ENCODE assay signal across 8 cellular contexts in genomic region chr14:67704484-67705089, GRCh38. TPM values are rescaled to one million over a fixed set of nuclear protein-coding genes. Genes with fewer than 3 reads are reported as not detected.
DNase-seq lines count a peak whose midpoint lies in the region; ATAC-seq, FAIRE-seq and TF ChIP-seq lines count a peak whose summit lies in the region.

No MANE protein-coding gene starts in this region.

- H4K8ac ChIP-seq in mesenchymal stem cell (ENCODE audit: low read length), result no peak overlapping the region

- FAIRE-seq in GM12891 (lab: Jason Lieb, UNC), result peak; percentile 94

- no peaks in the 10 kb centered on the region for H3K27me3 ChIP-seq in endodermal cell (ENCODE audit: control insufficient read depth, insufficient read depth, low read length, poor library complexity, severe bottlenecking)
- no peaks in the 10 kb centered on the region for H3K27me3 ChIP-seq in mesenchymal stem cell (ENCODE audit: control insufficient read depth in 1 of 2, insufficient read depth in 1 of 2, low read length in 2 of 2)

- H3K4me1 ChIP-seq in endodermal cell (ENCODE audit: control insufficient read depth, insufficient read depth, low read length) (no peaks in the 10 kb centered on the region), mesenchymal stem cell (ENCODE audit: control insufficient read depth, insufficient read depth, low read depth, low read length) (no peaks in the 10 kb centered on the region)

- H3K79me1 ChIP-seq in mesenchymal stem cell (replicated peaks; ENCODE audit: low read length, poor library complexity, severe bottlenecking), result no peaks in the 10 kb centered on the region

- ATAC-seq in GM21367 (IDR thresholded peaks at IDR 0.05; ENCODE audit: unreplicated experiment) (no peak), HG02885 (IDR thresholded peaks at IDR 0.05; ENCODE audit: poor library complexity, unreplicated experiment) (no peak)

- H3K27ac Mint-ChIP-seq in endodermal cell, result no peak overlapping the region

- DNase-seq in AG20443 (ENCODE audit: low spot score), result peak; percentile 73
- no peak for DNase-seq in GM12891 (ENCODE audit: insufficient read length, low spot score)
- DNase-seq in NCI-H146 treated with DMSO at 0.1 percent for 48 hours (lab: John Stamatoyannopoulos, UW; ENCODE audit: unreplicated experiment), result peak; percentile 39
- DNase-seq in SKM-1 treated with dmso at 0.1 percent for 144 hours (lab: John Stamatoyannopoulos, UW; ENCODE audit: unreplicated experiment), result peak; percentile 54
- peak; percentile 58 for DNase-seq in endodermal cell
- peak; percentile 62 for DNase-seq in mesenchymal stem cell

- no peak overlapping the region for H2BK120ac ChIP-seq in mesenchymal stem cell (ENCODE audit: low read depth, low read length)

- H3K23ac ChIP-seq in mesenchymal stem cell (ENCODE audit: low read length in 2 of 2), result no peak overlapping the region

- H2BK15ac ChIP-seq in mesenchymal stem cell (ENCODE audit: low read depth, poor library complexity, severe bottlenecking), result no peak overlapping the region

- no peaks in the 10 kb centered on the region for H3K36me3 ChIP-seq in endodermal cell (ENCODE audit: control insufficient read depth, insufficient read depth, low read length)
- no peaks in the 10 kb centered on the region for H3K36me3 ChIP-seq in mesenchymal stem cell (ENCODE audit: control insufficient read depth in 1 of 2, insufficient read depth in 2 of 2, low read depth in 1 of 2, low read length in 2 of 2)

- peaks cover 22% of the 10 kb centered on the region for H3K9me3 Mint-ChIP-seq in endodermal cell

- no peak overlapping the region for H2BK12ac ChIP-seq in mesenchymal stem cell (ENCODE audit: low read length in 2 of 2)

- no peak overlapping the region for H2BK5ac ChIP-seq in mesenchymal stem cell (ENCODE audit: low read depth, low read length, poor library complexity, severe bottlenecking)

- H3K9me3 ChIP-seq in endodermal cell (ENCODE audit: control insufficient read depth, low read length) (peaks cover 24% of the 10 kb centered on the region), mesenchymal stem cell (ENCODE audit: control insufficient read depth, low read length) (no peaks in the 10 kb centered on the region)

- no peak overlapping the region for H3K18ac ChIP-seq in mesenchymal stem cell (ENCODE audit: low read depth in 1 of 2, low read length in 2 of 2)

- no peaks in the 10 kb centered on the region for H3K36me3 Mint-ChIP-seq in endodermal cell (ENCODE audit: low read depth)

- H3K4me2 ChIP-seq in mesenchymal stem cell (ENCODE audit: low read length, poor library complexity, severe bottlenecking), result no peak overlapping the region

- no peak overlapping the region for H2AFZ ChIP-seq in mesenchymal stem cell (ENCODE audit: low read depth, low read length)

- no peaks in the 10 kb centered on the region for H3K27me3 Mint-ChIP-seq in endodermal cell (ENCODE audit: insufficient read depth)

- H3K4me3 Mint-ChIP-seq in endodermal cell, result no peak overlapping the region

- no peak for TF ChIP-seq POLR2A in GM12891 (IDR thresholded peaks at IDR 0.05; ENCODE audit: low read depth, low read length)

- H3K14ac ChIP-seq in mesenchymal stem cell (ENCODE audit: low read length in 2 of 2), result no peak overlapping the region

- no peak overlapping the region for H3K27ac ChIP-seq in endodermal cell (ENCODE audit: low read depth, low read length)
- H3K27ac ChIP-seq in mesenchymal stem cell (ENCODE audit: low read length, poor library complexity, severe bottlenecking), result no peak overlapping the region

- H4K91ac ChIP-seq in mesenchymal stem cell (ENCODE audit: low read length), result no peak overlapping the region

- H3K9ac ChIP-seq in endodermal cell (ENCODE audit: extremely low read depth, low read length, poor library complexity, severe bottlenecking) (no peak overlapping the region), mesenchymal stem cell (ENCODE audit: low read length) (no peak overlapping the region)

- H3K4me3 ChIP-seq in endodermal cell (ENCODE audit: low read length), result no peak overlapping the region
- no peak overlapping the region for H3K4me3 ChIP-seq in mesenchymal stem cell (ENCODE audit: insufficient read depth in 1 of 2, low read depth in 1 of 2, low read length in 2 of 2)

- H3K4ac ChIP-seq in mesenchymal stem cell (ENCODE audit: low read depth in 1 of 2, low read length in 2 of 2), result no peak overlapping the region

- H2AK5ac ChIP-seq in mesenchymal stem cell (ENCODE audit: low read length, severe bottlenecking), result no peak overlapping the region

- 0 to 6% methylated on average over 2 to 3 of the region's 3 CpGs for WGBS in endodermal cell (ENCODE audit: insufficient coverage in 1 of 2, insufficient read length in 1 of 2), 2 experiments
- 0% methylated on average over 3 of the region's 3 CpGs for WGBS in mesenchymal stem cell

- peak; percentile 83 for TF ChIP-seq CTCF in endodermal cell (conservative IDR thresholded peaks at IDR 0.05)

- H3K4me1 Mint-ChIP-seq in endodermal cell, result peaks cover 6% of the 10 kb centered on the region

TF ChIP-seq in GM12891, 5 proteins besides CTCF, POLR2A, EP300 and RAD21:
- TF ChIP-seq SPI1 (IDR thresholded peaks at IDR 0.05; ENCODE audit: low read depth, low read length), result peak; percentile 94
- no peak for TF ChIP-seq POU2F2 (IDR thresholded peaks at IDR 0.05; ENCODE audit: low read depth, low read length)
- TF ChIP-seq TAF1 (IDR thresholded peaks at IDR 0.05; ENCODE audit: low read depth, low read length), result no peak

RNA-seq across cellular contexts. Expression of gene RDH12, which starts 2.9 kb away (rescaled TPM):
- 0.27 TPM for polyA plus RNA-seq in GM12891 (2012; ENCODE audit: low read depth, missing spikeins)
- under 1 TPM; 0.13 to 0.18 TPM for total RNA-seq in endodermal cell
- 0.25 TPM for polyA plus RNA-seq in endodermal cell (2013, experiment 1 of 2)
- 0.12 TPM for polyA plus RNA-seq in endodermal cell (2013, experiment 2 of 2)
- polyA plus RNA-seq in mesenchymal stem cell (2013, experiment 1 of 2), result not detected
- polyA plus RNA-seq in mesenchymal stem cell (2013, experiment 2 of 2), result 0.01 TPM

RNA-seq across cellular contexts. Expression of gene RDH11, which starts 9.0 kb away (rescaled TPM):
- 31.8 TPM for polyA plus RNA-seq in GM12891 (2012; ENCODE audit: low read depth, missing spikeins)
- total RNA-seq in endodermal cell, result 10 to 100 TPM; 73.5 to 75.0 TPM
- polyA plus RNA-seq in endodermal cell (2013, experiment 1 of 2), result 98.6 TPM
- 95.6 TPM for polyA plus RNA-seq in endodermal cell (2013, experiment 2 of 2)
- 114 TPM for polyA plus RNA-seq in mesenchymal stem cell (2013, experiment 1 of 2)
- polyA plus RNA-seq in mesenchymal stem cell (2013, experiment 2 of 2), result 119 TPM

RNA-seq across cellular contexts. Expression of gene VTI1B, which starts 30.2 kb away (rescaled TPM):
- 62.5 TPM for polyA plus RNA-seq in GM12891 (2012; ENCODE audit: low read depth, missing spikeins)
- 100 to 1,000 TPM; 118 to 120 TPM for total RNA-seq in endodermal cell
- 71.4 TPM for polyA plus RNA-seq in endodermal cell (2013, experiment 1 of 2)
- 63.9 TPM for polyA plus RNA-seq in endodermal cell (2013, experiment 2 of 2)
- 72.5 TPM for polyA plus RNA-seq in mesenchymal stem cell (2013, experiment 1 of 2)
- polyA plus RNA-seq in mesenchymal stem cell (2013, experiment 2 of 2), result 79.1 TPM
